Comparison of ENCODE assay signal across 9 cellular contexts in genomic region chr3:167814441-167814951, GRCh38.
DNase-seq lines count a peak whose midpoint lies in the region; ATAC-seq and TF ChIP-seq lines count a peak whose summit lies in the region.
"Had no signal": no experiment of that assay in that cellular context is flagged by ENCODE, and none has a peak within 500 bp of the region (broad histone marks: within the 10 kb centered on the region; RNA-seq: fewer than 3 reads in every experiment).

No MANE protein-coding gene starts in this region.

- no peak for TF ChIP-seq CTCF in OCI-LY1 (IDR thresholded peaks at IDR 0.05; ENCODE audit: low read length)
- TF ChIP-seq CTCF in prostate gland (IDR thresholded peaks at IDR 0.05): no peak
- no peak for TF ChIP-seq CTCF in progenitor cell of endocrine pancreas (IDR thresholded peaks at IDR 0.05; ENCODE audit: unreplicated experiment)
- TF ChIP-seq CTCF in OCI-LY7 (conservative IDR thresholded peaks at IDR 0.05; ENCODE audit: low read length): no peak

- H3F3A ChIP-seq in OCI-LY1 (ENCODE audit: insufficient read depth, low read length): no peaks in the 10 kb centered on the region

- H3K9me2 ChIP-seq in OCI-LY1 (ENCODE audit: low read depth, low read length) (no peaks in the 10 kb centered on the region), OCI-LY7 (ENCODE audit: insufficient read depth, low read length) (no peaks in the 10 kb centered on the region)

- POLR2A ChIA-PET in OCI-LY7 (lab: Charles Lee): interaction anchor here (0.6 to 0.9 kb wide), 2 partner anchors 29 to 163 kb away, joined by 3 read pairs; no protein-coding TSS in a partner anchor

- H3K27ac ChIP-seq in OCI-LY1 (ENCODE audit: low read depth, low read length, poor library complexity, severe bottlenecking) (no peak overlapping the region), prostate gland (no peak overlapping the region), OCI-LY7 (ENCODE audit: low read depth, low read length, poor library complexity, severe bottlenecking) (no peak overlapping the region)

- no peak overlapping the region for H3K27ac Mint-ChIP-seq in progenitor cell of endocrine pancreas
- H3K27ac Mint-ChIP-seq: activated naive CD4-positive, alpha-beta T cell treated with anti-CD3 and anti-CD28 coated beads, Interleukin-2, amount 50 U/mL, for 24 hours had no signal

- TF ChIP-seq POLR2A in prostate gland (IDR thresholded peaks at IDR 0.05): no peak

- H3K4me3 Mint-ChIP-seq in progenitor cell of endocrine pancreas (ENCODE audit: low read depth): no peak overlapping the region
- H3K4me3 Mint-ChIP-seq: activated naive CD4-positive, alpha-beta T cell treated with anti-CD3 and anti-CD28 coated beads, Interleukin-2, amount 50 U/mL, for 24 hours had no signal

- H3K4me2 ChIP-seq in OCI-LY1 (ENCODE audit: low read length) (no peak overlapping the region; the same call in 1 of the 2 replicates), OCI-LY7 (ENCODE audit: low read length) (no peak overlapping the region)

- H3K36me3 ChIP-seq in OCI-LY1 (ENCODE audit: insufficient read depth, low read length) (no peaks in the 10 kb centered on the region), prostate gland (no peaks in the 10 kb centered on the region), OCI-LY7 (ENCODE audit: insufficient read depth, low read length) (no peaks in the 10 kb centered on the region)

- H3K4me1 ChIP-seq in OCI-LY1 (ENCODE audit: insufficient read depth, low read length, severe bottlenecking): peaks cover 21% of the 10 kb centered on the region
- H3K4me1 ChIP-seq in prostate gland (replicated peaks): no peaks in the 10 kb centered on the region
- no peaks in the 10 kb centered on the region for H3K4me1 ChIP-seq in OCI-LY7 (ENCODE audit: insufficient read depth, low read length, poor library complexity, severe bottlenecking)

- no peaks in the 10 kb centered on the region for H3K36me3 Mint-ChIP-seq in progenitor cell of endocrine pancreas (ENCODE audit: insufficient read depth)

- H3K27me3 ChIP-seq in OCI-LY1 (ENCODE audit: insufficient read depth, low read length): no peaks in the 10 kb centered on the region
- no peaks in the 10 kb centered on the region for H3K27me3 ChIP-seq in prostate gland (replicated peaks; ENCODE audit: insufficient read depth)

- H3K79me2 ChIP-seq in OCI-LY1 (ENCODE audit: insufficient read depth, low read length): no peaks in the 10 kb centered on the region
- H3K79me2 ChIP-seq in OCI-LY7 (ENCODE audit: insufficient read depth, low read depth, low read length): no peaks in the 10 kb centered on the region

- no peaks in the 10 kb centered on the region for H3K27me3 Mint-ChIP-seq in progenitor cell of endocrine pancreas
- H3K27me3 Mint-ChIP-seq: activated naive CD4-positive, alpha-beta T cell treated with anti-CD3 and anti-CD28 coated beads, Interleukin-2, amount 50 U/mL, for 24 hours had no signal

- H3K9ac ChIP-seq in OCI-LY1 (ENCODE audit: low read length): no peak overlapping the region

- H2AFZ ChIP-seq in OCI-LY1 (ENCODE audit: low read length) (peak overlapping the region; percentile 72; the same call in 1 of the 2 replicates), OCI-LY7 (ENCODE audit: low read length) (no peak overlapping the region)

- H4K20me1 ChIP-seq in OCI-LY1 (ENCODE audit: insufficient read depth, low read length) (no peaks in the 10 kb centered on the region), OCI-LY7 (ENCODE audit: insufficient read depth, low read length) (no peaks in the 10 kb centered on the region)

- H3K9me3 ChIP-seq in OCI-LY1 (ENCODE audit: low read length) (no peaks in the 10 kb centered on the region), prostate gland (no peaks in the 10 kb centered on the region), OCI-LY7 (ENCODE audit: low read length) (peaks cover 4% of the 10 kb centered on the region; the same call in 1 of the 2 replicates)

- CTCF ChIA-PET in OCI-LY7 (lab: Charles Lee; ENCODE audit: unreplicated experiment): no interaction called here

- no TSS peak for BruUV-seq in OCI-LY7 (replicated peaks; lab: Mats Ljungman, UMichigan)

- no peak overlapping the region for H3K4me3 ChIP-seq in OCI-LY1 (ENCODE audit: low read depth, low read length, poor library complexity, severe bottlenecking)
- H3K4me3 ChIP-seq in prostate gland: no peak overlapping the region
- no peak overlapping the region for H3K4me3 ChIP-seq in OCI-LY7 (ENCODE audit: low read depth, low read length, poor library complexity, severe bottlenecking)

- 9% methylated on average over 4 of the region's 4 CpGs for WGBS in prostate gland

- DNase-seq in DMS153 treated with DMSO at 0.1 percent for 48 hours (lab: John Stamatoyannopoulos, UW; ENCODE audit: unreplicated experiment) (peak; percentile 4), fibroblast of peridontal ligament (ENCODE audit: extremely low read depth) (peak; percentile 96), prostate gland (ENCODE audit: low spot score) (peak; percentile 76), progenitor cell of endocrine pancreas (ENCODE audit: low spot score, unreplicated experiment) (no peak), OCI-LY7 (ENCODE audit: low spot score) (no peak), retina (no peak)

- no peaks in the 10 kb centered on the region for H3K9me3 Mint-ChIP-seq in progenitor cell of endocrine pancreas (ENCODE audit: low read depth)
- H3K9me3 Mint-ChIP-seq: activated naive CD4-positive, alpha-beta T cell treated with anti-CD3 and anti-CD28 coated beads, Interleukin-2, amount 50 U/mL, for 24 hours had no signal

- no peak for ATAC-seq in HG03175 (IDR thresholded peaks at IDR 0.05; ENCODE audit: unreplicated experiment)

- intact Hi-C loops in prostate gland (cut with DNase I) (no loop called here), OCI-LY7 (cut with micrococcal nuclease; ENCODE audit: unreplicated experiment) (no loop called here)

- peaks cover 5% of the 10 kb centered on the region for H3K4me1 Mint-ChIP-seq in progenitor cell of endocrine pancreas (ENCODE audit: low read depth)
- H3K4me1 Mint-ChIP-seq: activated naive CD4-positive, alpha-beta T cell treated with anti-CD3 and anti-CD28 coated beads, Interleukin-2, amount 50 U/mL, for 24 hours had no signal

Comparison
In these comparisons a context has a peak if more than half of its experiments do, and no peak if none do; other contexts are left out.
1. DNase-seq: peak in DMS153 treated with DMSO at 0.1 percent for 48 hours (single experiment), fibroblast of peridontal ligament (single experiment) and prostate gland (single experiment); none in progenitor cell of endocrine pancreas (single experiment), OCI-LY7 (single experiment) and retina (single experiment).